ENCODE assay signal across 25 cellular contexts in genomic region chr9:121301881-121302286, GRCh38. TPM values are rescaled to one million over a fixed set of nuclear protein-coding genes. Genes with fewer than 3 reads are reported as not detected.
DNase-seq lines count a peak whose midpoint lies in the region; ATAC-seq and TF ChIP-seq lines count a peak whose summit lies in the region.
"Had no signal": no experiment of that assay in that cellular context is flagged by ENCODE, and none has a peak within 500 bp of the region (broad histone marks: within the 10 kb centered on the region; RNA-seq: fewer than 3 reads in every experiment).

No MANE protein-coding gene starts in this region.

- H3K9me3 Mint-ChIP-seq in activated naive CD4-positive, alpha-beta T cell treated with anti-CD3 and anti-CD28 coated beads, Interleukin-2, amount 10 ng/mL, durations not matched to agents 7 days and 5 days: no peaks in the 10 kb centered on the region
- H3K9me3 Mint-ChIP-seq: brain; CD8-positive, alpha-beta T cell; neural progenitor cell; stimulated activated naive CD8-positive, alpha-beta T cell treated with anti-CD3 and anti-CD28 coated beads, Interleukin-15, amount 100 ng/mL, for 72 hours; T-helper 2 cell treated with Interferon-gamma antibody and Interleukin-4, amounts not matched to agents 5 μg/mL and 100 μg/mL, for 36 hours had no signal

- H3K4me3 Mint-ChIP-seq in activated naive CD4-positive, alpha-beta T cell treated with anti-CD3 and anti-CD28 coated beads, Interleukin-2, amount 10 ng/mL, durations not matched to agents 7 days and 5 days: no peak overlapping the region
- H3K4me3 Mint-ChIP-seq: brain; CD8-positive, alpha-beta T cell; neural progenitor cell; stimulated activated naive CD8-positive, alpha-beta T cell treated with anti-CD3 and anti-CD28 coated beads, Interleukin-15, amount 100 ng/mL, for 72 hours; T-helper 2 cell treated with Interferon-gamma antibody and Interleukin-4, amounts not matched to agents 5 μg/mL and 100 μg/mL, for 36 hours had no signal

- CTCF ChIA-PET in activated naive CD4-positive, alpha-beta T cell treated with anti-CD3 and anti-CD28 coated beads, Interleukin-2, amount 10 ng/mL, durations not matched to agents 7 days and 5 days (lab: Charles Lee): interaction anchor here (1.8 kb wide), 1 partner anchor 17 kb away, joined by 7 read pairs; no protein-coding TSS in a partner anchor

- 79% methylated on average over 11 of the region's 11 CpGs for WGBS in right cardiac atrium

- TF ChIP-seq CTCF in gastrocnemius medialis (IDR thresholded peaks at IDR 0.05 in 4 of 5, conservative IDR thresholded peaks at IDR 0.05 in 1 of 5) (no peak), upper lobe of right lung (IDR thresholded peaks at IDR 0.05) (no peak)

- no peaks in the 10 kb centered on the region for H3K36me3 Mint-ChIP-seq in activated naive CD4-positive, alpha-beta T cell treated with anti-CD3 and anti-CD28 coated beads, Interleukin-2, amount 10 ng/mL, durations not matched to agents 7 days and 5 days
- H3K36me3 Mint-ChIP-seq: neural progenitor cell had no signal

- peak; percentile 20 for DNase-seq in activated naive CD4-positive, alpha-beta T cell treated with anti-CD3 and anti-CD28 coated beads, Interleukin-2, amount 10 ng/mL, durations not matched to agents 7 days and 5 days
- DNase-seq in activated naive CD4-positive, alpha-beta T cell (lab: John Stamatoyannopoulos, UW): no peak
- DNase-seq in right cardiac atrium (peak in 2 of 3 donors; percentile 52 to 62), gastrocnemius medialis (no peak), upper lobe of right lung (peak; percentile 57), C1 segment of cervical spinal cord (lab: John Stamatoyannopoulos, UW) (no peak), NCI-H146 (lab: John Stamatoyannopoulos, UW) (no peak)
- DNase-seq: activated CD8-positive, alpha-beta memory T cell treated with anti-CD3 and anti-CD28 coated beads, Interleukin-2, amount 50 U/mL, for 48 hours; CD8-positive, alpha-beta T cell; colonic mucosa; DMS53; GF-D8; mucosa of descending colon; NCI-H1694; NCI-H69; stimulated activated naive CD8-positive, alpha-beta T cell treated with anti-CD3 and anti-CD28 coated beads, Interleukin-15, amount 100 ng/mL, for 72 hours; WERI-Rb-1 had no signal

- H3K36me3 ChIP-seq in gastrocnemius medialis (peaks cover 0 to 49% of the 10 kb centered on the region in 2 donors), upper lobe of right lung (peaks cover 53% of the 10 kb centered on the region)
- H3K36me3 ChIP-seq: neural progenitor cell, WERI-Rb-1 had no signal

- H3K4me3 ChIP-seq in right cardiac atrium (ENCODE audit: low read length) (peak overlapping the region; percentile 34), gastrocnemius medialis (peak overlapping the region; percentile 56 to 58 (median 56)), upper lobe of right lung (no peak overlapping the region)
- H3K4me3 ChIP-seq: colonic mucosa, K562, mucosa of descending colon, neural progenitor cell had no signal

- H3K9me3 ChIP-seq in right cardiac atrium (ENCODE audit: control insufficient read depth, low read length) (no peaks in the 10 kb centered on the region), gastrocnemius medialis (no peaks in the 10 kb centered on the region), upper lobe of right lung (no peaks in the 10 kb centered on the region)
- H3K9me3 ChIP-seq: colonic mucosa, left lung, mucosa of descending colon had no signal

- H3K27ac Mint-ChIP-seq in activated naive CD4-positive, alpha-beta T cell treated with anti-CD3 and anti-CD28 coated beads, Interleukin-2, amount 10 ng/mL, durations not matched to agents 7 days and 5 days: no peak overlapping the region
- H3K27ac Mint-ChIP-seq: brain; CD8-positive, alpha-beta T cell; neural progenitor cell; stimulated activated naive CD8-positive, alpha-beta T cell treated with anti-CD3 and anti-CD28 coated beads, Interleukin-15, amount 100 ng/mL, for 72 hours; T-helper 2 cell treated with Interferon-gamma antibody and Interleukin-4, amounts not matched to agents 5 μg/mL and 100 μg/mL, for 36 hours had no signal

- ATAC-seq in right cardiac atrium (no peak), gastrocnemius medialis (no peak), upper lobe of right lung (no peak), HG03175 (IDR thresholded peaks at IDR 0.05; ENCODE audit: unreplicated experiment) (no peak)
- ATAC-seq: CD8-positive, alpha-beta T cell; K562; left lung; mucosa of descending colon; stimulated activated naive CD8-positive, alpha-beta T cell treated with anti-CD3 and anti-CD28 coated beads, Interleukin-15, amount 100 ng/mL, for 72 hours had no signal

- H3K4me1 ChIP-seq in right cardiac atrium (ENCODE audit: control insufficient read depth, insufficient read depth, low read length) (peaks cover 14% of the 10 kb centered on the region), gastrocnemius medialis (peaks cover 35 to 48% of the 10 kb centered on the region in 2 donors), upper lobe of right lung (peaks cover 70% of the 10 kb centered on the region)

- H3K27ac ChIP-seq in right cardiac atrium (ENCODE audit: low read length) (peak overlapping the region; percentile 54), gastrocnemius medialis (peak overlapping the region; percentile 69 to 95 (median 90)), upper lobe of right lung (no peak overlapping the region)
- H3K27ac ChIP-seq: 22Rv1, colonic mucosa, left lung, neural progenitor cell, RWPE1, WERI-Rb-1 had no signal

- in situ Hi-C loops in gastrocnemius medialis (cut with MboI; ENCODE audit: low sequenced_read_pairs in 4 of 4): loop anchor here in 1 of 4 donors (25.0 kb wide), 1 partner anchor 90 kb away; the partner anchor contains the start of gene RAB14

- intact Hi-C loops in right cardiac atrium (cut with DNase I) (loop anchor here in 1 of 4 donors (10.0 kb wide), 1 partner anchor 87 kb away; no protein-coding TSS in a partner anchor), gastrocnemius medialis (cut with DNase I; ENCODE audit: low total_unique reads) (no loop called here), upper lobe of right lung (cut with DNase I) (no loop called here)

- TF ChIP-seq POLR2A in gastrocnemius medialis (IDR thresholded peaks at IDR 0.05): no peak

- H3K27me3 Mint-ChIP-seq in activated naive CD4-positive, alpha-beta T cell treated with anti-CD3 and anti-CD28 coated beads, Interleukin-2, amount 10 ng/mL, durations not matched to agents 7 days and 5 days: peaks cover 43% of the 10 kb centered on the region

- no peaks in the 10 kb centered on the region for H3K27me3 ChIP-seq in right cardiac atrium (ENCODE audit: control insufficient read depth, insufficient read depth)
- no peaks in the 10 kb centered on the region for H3K27me3 ChIP-seq in gastrocnemius medialis
- no peaks in the 10 kb centered on the region for H3K27me3 ChIP-seq in upper lobe of right lung
- H3K27me3 ChIP-seq: colonic mucosa, left lung had no signal

- H3K4me1 Mint-ChIP-seq in activated naive CD4-positive, alpha-beta T cell treated with anti-CD3 and anti-CD28 coated beads, Interleukin-2, amount 10 ng/mL, durations not matched to agents 7 days and 5 days: peaks cover 16% of the 10 kb centered on the region

RNA-seq across cellular contexts. Expression of gene GSN, which starts 33.9 kb away (rescaled TPM):
- total RNA-seq in right cardiac atrium (1,000 to 10,000 TPM in 3 of 4 donors, 100 to 1,000 TPM in 1; 949 to 1,838 (median 1,489) TPM), gastrocnemius medialis (100 to 1,000 TPM; 487 to 785 (median 662) TPM), upper lobe of right lung (464 TPM)
- polyA plus RNA-seq in right cardiac atrium: 1,813 TPM

Comparison
In these comparisons a context has a peak if more than half of its experiments do, and no peak if none do; other contexts are left out.
1. DNase-seq: peak in activated naive CD4-positive, alpha-beta T cell treated with anti-CD3 and anti-CD28 coated beads, Interleukin-2, amount 10 ng/mL, durations not matched to agents 7 days and 5 days (single experiment), right cardiac atrium (2 of 3) and upper lobe of right lung (single experiment); none in activated naive CD4-positive, alpha-beta T cell (0 of 4), gastrocnemius medialis (0 of 2), C1 segment of cervical spinal cord (0 of 14) and NCI-H146 (single experiment).